In genomic region chr6:161137839-161138544, GRCh38 we compare ENCODE assay signal across 18 cellular contexts.
DNase-seq lines count a peak whose midpoint lies in the region; ATAC-seq and TF ChIP-seq lines count a peak whose summit lies in the region.
"Had no signal": no experiment of that assay in that cellular context is flagged by ENCODE, and none has a peak within 500 bp of the region (broad histone marks: within the 10 kb centered on the region; RNA-seq: fewer than 3 reads in every experiment).

No MANE protein-coding gene starts in this region.

- no peaks in the 10 kb centered on the region for H3K9me3 ChIP-seq in stomach
- H3K9me3 ChIP-seq: upper lobe of left lung had no signal

- H3K36me3 ChIP-seq in stomach = peaks cover 0 to 52% (median 29%) of the 10 kb centered on the region in 4 donors

- H3K27ac Mint-ChIP-seq in neural crest cell (ENCODE audit: unreplicated experiment) = no peak overlapping the region
- H3K27ac Mint-ChIP-seq: stimulated activated memory B cell treated with anti-CD40 and anti-IgM and Interleukin-4, amounts not matched to agents 10 μg/mL and 1 μg/mL and 100 μg/mL, for 72 hours; T-cell had no signal

- H3K27ac ChIP-seq in caudate nucleus (ENCODE audit: low read depth, low read length) (peak overlapping the region; percentile 72), stomach (no peak overlapping the region)
- H3K27ac ChIP-seq: upper lobe of left lung had no signal

- H3K27me3 Mint-ChIP-seq in neural crest cell (ENCODE audit: low read depth) = no peaks in the 10 kb centered on the region
- H3K27me3 Mint-ChIP-seq: effector memory CD8-positive, alpha-beta T cell; naive thymus-derived CD4-positive, alpha-beta T cell; progenitor cell of endocrine pancreas; stimulated activated memory B cell treated with anti-CD40 and anti-IgM and Interleukin-4, amounts not matched to agents 10 μg/mL and 1 μg/mL and 100 μg/mL, for 72 hours; T-cell had no signal

- H3K4me1 Mint-ChIP-seq in neural crest cell = peaks cover 17% of the 10 kb centered on the region
- H3K4me1 Mint-ChIP-seq: T-cell had no signal

- intact Hi-C loops in stomach (cut with DNase I; ENCODE audit: low total_unique reads) = no loop called here

- TF ChIP-seq CTCF in neural crest cell (conservative IDR thresholded peaks at IDR 0.05) = no peak
- no peak for TF ChIP-seq CTCF in stomach (IDR thresholded peaks at IDR 0.05)

- no peak for ATAC-seq in GM18867 (IDR thresholded peaks at IDR 0.05; ENCODE audit: unreplicated experiment)
- ATAC-seq: effector memory CD8-positive, alpha-beta T cell; naive thymus-derived CD4-positive, alpha-beta T cell; stimulated activated memory B cell treated with anti-CD40 and anti-IgM and Interleukin-4, amounts not matched to agents 10 μg/mL and 1 μg/mL and 100 μg/mL, for 72 hours; T-cell had no signal

- WGBS in stomach, 5 donors = 86 to 93% (median 91%) methylated on average over 9 to 12 of the region's 12 CpGs

- peaks cover 0 to 13% (median 0%) of the 10 kb centered on the region in 4 donors for H3K4me1 ChIP-seq in stomach
- H3K4me1 ChIP-seq: upper lobe of left lung had no signal

- H3K36me3 Mint-ChIP-seq in neural crest cell (ENCODE audit: low read depth) = peaks cover 46% of the 10 kb centered on the region

- peak overlapping the region; percentile 15 for H3K4me3 Mint-ChIP-seq in neural crest cell
- H3K4me3 Mint-ChIP-seq: effector memory CD8-positive, alpha-beta T cell; naive thymus-derived CD4-positive, alpha-beta T cell; stimulated activated memory B cell treated with anti-CD40 and anti-IgM and Interleukin-4, amounts not matched to agents 10 μg/mL and 1 μg/mL and 100 μg/mL, for 72 hours; T-cell had no signal

- no peaks in the 10 kb centered on the region for H3K27me3 ChIP-seq in stomach
- H3K27me3 ChIP-seq: upper lobe of left lung had no signal

- H3K9me3 Mint-ChIP-seq in neural crest cell = no peaks in the 10 kb centered on the region
- H3K9me3 Mint-ChIP-seq: effector memory CD8-positive, alpha-beta T cell; naive thymus-derived CD4-positive, alpha-beta T cell; stimulated activated memory B cell treated with anti-CD40 and anti-IgM and Interleukin-4, amounts not matched to agents 10 μg/mL and 1 μg/mL and 100 μg/mL, for 72 hours; T-cell had no signal

- H3K4me3 ChIP-seq in stomach = no peak overlapping the region
- H3K4me3 ChIP-seq: lung, upper lobe of left lung had no signal

- TF ChIP-seq EP300 in stomach (IDR thresholded peaks at IDR 0.05) = no peak

- TF ChIP-seq POLR2A in erythroblast (IDR thresholded peaks at IDR 0.05; ENCODE audit: low read length) (no peak), stomach (IDR thresholded peaks at IDR 0.05) (no peak)

- peak; percentile 13 for DNase-seq in EL
- peak; percentile 54 for DNase-seq in M059J (ENCODE audit: low read depth)
- no peak for DNase-seq in caudate nucleus (lab: John Stamatoyannopoulos, UW)
- no peak for DNase-seq in neural crest cell (ENCODE audit: low read depth, low spot score)
- DNase-seq in erythroblast (lab: John Stamatoyannopoulos, UW) = no peak
- no peak for DNase-seq in stomach
- no peak for DNase-seq in GDM1 (lab: John Stamatoyannopoulos, UW)
- DNase-seq: DMS153; effector memory CD8-positive, alpha-beta T cell; naive thymus-derived CD4-positive, alpha-beta T cell; NCI-H1092 treated with DMSO at 0.1 percent for 48 hours; NCI-H82; T-cell had no signal

Comparison
In these comparisons a context has a peak if more than half of its experiments do, and no peak if none do; other contexts are left out.
1. DNase-seq: peak in EL (single experiment) and M059J (single experiment); none in caudate nucleus (0 of 61), neural crest cell (single experiment), erythroblast (0 of 2), stomach (single experiment) and GDM1 (single experiment).